In the genomic region with DNA sequence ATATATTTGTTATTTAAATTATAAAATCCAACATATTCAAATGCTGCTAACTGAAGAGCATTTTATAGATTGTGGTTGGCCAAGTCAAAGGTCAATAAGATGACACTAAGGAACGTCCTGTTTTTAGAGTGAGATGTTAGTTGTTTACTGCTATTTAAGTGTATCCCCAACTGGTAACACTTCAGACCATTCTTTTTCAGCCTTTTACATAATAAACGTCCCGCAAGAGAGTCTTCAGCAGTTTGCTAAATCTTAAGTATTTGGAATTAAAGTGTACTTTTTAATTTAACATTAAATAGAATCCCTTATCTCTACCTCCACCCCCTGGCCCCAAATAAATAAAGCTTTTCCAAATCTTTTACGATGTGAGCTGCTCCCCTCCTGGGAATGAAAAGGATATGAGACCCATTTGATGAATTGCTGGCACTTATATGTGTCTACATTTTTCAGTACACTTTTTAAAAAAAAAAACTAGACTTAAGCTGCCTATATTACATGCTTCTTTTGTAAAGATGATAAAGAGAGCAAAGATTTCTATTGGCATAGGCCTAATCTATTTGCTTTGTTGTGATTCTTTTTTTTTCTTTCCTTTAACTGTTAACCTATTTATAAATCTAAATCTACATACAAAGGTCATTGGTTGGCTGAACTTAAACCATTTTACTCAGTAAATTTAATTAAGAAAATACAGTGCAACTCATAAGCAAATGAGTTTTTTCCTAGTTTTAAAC, we compare ENCODE assay signal across 24 cellular contexts.
"Had no signal": no experiment of that assay in that cellular context is flagged by ENCODE, and none has a peak within 500 bp of the region (broad histone marks: within the 10 kb centered on the region; RNA-seq: fewer than 3 reads in every experiment).

No MANE protein-coding gene starts in this region.

- H3K9me3 ChIP-seq: esophagus squamous epithelium, gastrocnemius medialis, heart right ventricle, left lung, lower lobe of right lung, mucosa of descending colon had no signal

- H3K4me1 ChIP-seq: esophagus squamous epithelium, gastrocnemius medialis, left lung, lower lobe of right lung had no signal

- H3K4me3 ChIP-seq: esophagus squamous epithelium, gastrocnemius medialis, heart right ventricle, left lung, lower lobe of right lung, mucosa of descending colon had no signal

- DNase-seq: cortex of kidney; effector CD8-positive, alpha-beta T cell; effector memory CD8-positive, alpha-beta T cell; endodermal cell; erythroblast; esophagus squamous epithelium; foreskin fibroblast; foreskin melanocyte; gastrocnemius medialis; glutamatergic neuron; head of caudate nucleus; heart right ventricle; hippocampal formation; left cardiac atrium; left lung; left ventricle myocardium superior; lower lobe of right lung; mesenchymal stem cell; mucosa of descending colon; naive B cell; naive thymus-derived CD8-positive, alpha-beta T cell had no signal

- ATAC-seq: effector memory CD8-positive, alpha-beta T cell; esophagus mucosa; gastrocnemius medialis; heart right ventricle; left cardiac atrium; left lung; left ventricle myocardium superior; lower lobe of right lung; mucosa of descending colon; naive thymus-derived CD8-positive, alpha-beta T cell had no signal

- H3K27ac ChIP-seq: epithelial cell of prostate, esophagus squamous epithelium, gastrocnemius medialis, heart right ventricle, left lung, lower lobe of right lung had no signal

- H3K36me3 ChIP-seq: esophagus squamous epithelium, gastrocnemius medialis, heart right ventricle, left lung, lower lobe of right lung had no signal

- FAIRE-seq: keratinocyte had no signal
